Comparison of ENCODE assay signal across 12 cellular contexts in genomic region chr18:77645170-77645872, GRCh38.
DNase-seq lines count a peak whose midpoint lies in the region; ATAC-seq and TF ChIP-seq lines count a peak whose summit lies in the region.
"Had no signal": no experiment of that assay in that cellular context is flagged by ENCODE, and none has a peak within 500 bp of the region (broad histone marks: within the 10 kb centered on the region; RNA-seq: fewer than 3 reads in every experiment).

No MANE protein-coding gene starts in this region.

- H3K4me3 Mint-ChIP-seq in effector memory CD8-positive, alpha-beta T cell, result peak overlapping the region in 1 of 2 donors; percentile 45
- no peak overlapping the region for H3K4me3 Mint-ChIP-seq in naive thymus-derived CD4-positive, alpha-beta T cell
- H3K4me3 Mint-ChIP-seq: CD14-positive monocyte; CD4-positive, alpha-beta memory T cell; H9 had no signal

- intact Hi-C loops in Right ventricle myocardium superior (cut with DNase I) (no loop called here), cardiac septum (cut with DNase I) (no loop called here)
- intact Hi-C loops in naive thymus-derived CD4-positive, alpha-beta T cell (cut with micrococcal nuclease), result no loop called here

- no peak overlapping the region for H3K4me2 ChIP-seq in hepatocyte
- H3K4me2 ChIP-seq: BLaER1 had no signal

- H2AFZ ChIP-seq in hepatocyte, result no peak overlapping the region

- H3K27me3 ChIP-seq in naive thymus-derived CD4-positive, alpha-beta T cell (ENCODE audit: control insufficient read depth in 2 of 2, insufficient read depth in 2 of 2, low read length in 2 of 2), result no peaks in the 10 kb centered on the region
- peaks cover 3% of the 10 kb centered on the region for H3K27me3 ChIP-seq in hepatocyte
- H3K27me3 ChIP-seq: BLaER1 had no signal

- H3K36me3 Mint-ChIP-seq in effector memory CD8-positive, alpha-beta T cell (ENCODE audit: insufficient read depth), result no peaks in the 10 kb centered on the region
- no peaks in the 10 kb centered on the region for H3K36me3 Mint-ChIP-seq in naive thymus-derived CD4-positive, alpha-beta T cell
- H3K36me3 Mint-ChIP-seq: CD14-positive monocyte; CD4-positive, alpha-beta memory T cell had no signal

- H3K27ac Mint-ChIP-seq in effector memory CD8-positive, alpha-beta T cell, result peak overlapping the region in 1 of 2 donors; percentile 26
- H3K27ac Mint-ChIP-seq in naive thymus-derived CD4-positive, alpha-beta T cell, result no peak overlapping the region
- H3K27ac Mint-ChIP-seq: CD14-positive monocyte; CD4-positive, alpha-beta memory T cell; H9 had no signal

- H3K27me3 Mint-ChIP-seq in effector memory CD8-positive, alpha-beta T cell, result peaks cover 12 to 36% of the 10 kb centered on the region in 2 donors
- peaks cover 1 to 18% (median 12%) of the 10 kb centered on the region in 5 donors for H3K27me3 Mint-ChIP-seq in naive thymus-derived CD4-positive, alpha-beta T cell

- no peaks in the 10 kb centered on the region for H3K9me2 ChIP-seq in hepatocyte (replicated peaks; ENCODE audit: insufficient read depth)

- H3K4me1 Mint-ChIP-seq in effector memory CD8-positive, alpha-beta T cell (ENCODE audit: low read depth in 2 of 2), result peaks cover 6 to 9% of the 10 kb centered on the region in 2 donors
- peaks cover 0 to 2% (median 0%) of the 10 kb centered on the region in 7 donors for H3K4me1 Mint-ChIP-seq in naive thymus-derived CD4-positive, alpha-beta T cell
- H3K4me1 Mint-ChIP-seq: CD14-positive monocyte; CD4-positive, alpha-beta memory T cell had no signal

- H3K4me3 ChIP-seq in naive thymus-derived CD4-positive, alpha-beta T cell (ENCODE audit: low read length), result no peak overlapping the region
- no peak overlapping the region for H3K4me3 ChIP-seq in hepatocyte
- H3K4me3 ChIP-seq: BLaER1 had no signal

- CTCF ChIA-PET in naive thymus-derived CD4-positive, alpha-beta T cell (lab: Charles Lee), result no interaction called here

- peak; percentile 49 for ATAC-seq in Right ventricle myocardium superior (ENCODE audit: poor library complexity)
- peak; percentile 85 for ATAC-seq in effector memory CD8-positive, alpha-beta T cell (replicated peaks)
- peak; percentile 65 for ATAC-seq in naive thymus-derived CD4-positive, alpha-beta T cell

- H3K79me2 ChIP-seq in hepatocyte, result no peaks in the 10 kb centered on the region

- 83% methylated on average over 8 of the region's 8 CpGs for WGBS in hepatocyte (ENCODE audit: low lambda C conversion rate, missing lambda C conversion rate)

- POLR2A ChIA-PET in naive thymus-derived CD4-positive, alpha-beta T cell (lab: Charles Lee), result no interaction called here

- no peak overlapping the region for H3K27ac ChIP-seq in naive thymus-derived CD4-positive, alpha-beta T cell (ENCODE audit: low read depth, low read length)
- H3K27ac ChIP-seq in hepatocyte, result no peak overlapping the region
- H3K27ac ChIP-seq: BLaER1 had no signal

- H4K20me1 ChIP-seq in hepatocyte (ENCODE audit: insufficient read depth, poor library complexity, severe bottlenecking), result no peaks in the 10 kb centered on the region
- H4K20me1 ChIP-seq: BLaER1 had no signal

- H3K9me3 Mint-ChIP-seq in effector memory CD8-positive, alpha-beta T cell, result no peaks in the 10 kb centered on the region
- peaks cover 0 to 20% (median 5%) of the 10 kb centered on the region in 11 donors for H3K9me3 Mint-ChIP-seq in naive thymus-derived CD4-positive, alpha-beta T cell

- H3K9me3 ChIP-seq in naive thymus-derived CD4-positive, alpha-beta T cell (ENCODE audit: control insufficient read depth in 2 of 3, low read length in 3 of 3), result peaks cover 0 to 5% (median 0%) of the 10 kb centered on the region in 3 experiments
- H3K9me3 ChIP-seq in hepatocyte (ENCODE audit: low read depth), result no peaks in the 10 kb centered on the region
- H3K9me3 ChIP-seq: BLaER1 had no signal

- H3K36me3 ChIP-seq in naive thymus-derived CD4-positive, alpha-beta T cell (ENCODE audit: control insufficient read depth in 2 of 3, insufficient read depth in 3 of 3, low read length in 3 of 3), result no peaks in the 10 kb centered on the region
- no peaks in the 10 kb centered on the region for H3K36me3 ChIP-seq in hepatocyte (replicated peaks; ENCODE audit: insufficient read depth, low read depth)
- H3K36me3 ChIP-seq: BLaER1 had no signal

- DNase-seq in Right ventricle myocardium superior (no peak), cardiac septum (ENCODE audit: low spot score) (no peak), medulla oblongata (ENCODE audit: extremely low spot score) (no peak), hepatocyte (ENCODE audit: low spot score) (no peak)
- DNase-seq in effector memory CD8-positive, alpha-beta T cell, result no peak
- DNase-seq in naive thymus-derived CD4-positive, alpha-beta T cell, result no peak
- DNase-seq in stimulated activated CD4-positive, alpha-beta T cell treated with anti-CD3 and anti-CD28 coated beads, Interleukin-4, amount 100 ng/mL, for 1 hour, result no peak
- DNase-seq: 8988T; CD4-positive, alpha-beta memory T cell; H9 had no signal

- H3K4me1 ChIP-seq in naive thymus-derived CD4-positive, alpha-beta T cell (ENCODE audit: control insufficient read depth in 2 of 2, insufficient read depth in 2 of 2, low read length in 2 of 2), result no peaks in the 10 kb centered on the region
- no peaks in the 10 kb centered on the region for H3K4me1 ChIP-seq in hepatocyte (ENCODE audit: insufficient read depth)
- H3K4me1 ChIP-seq: BLaER1 had no signal

- TF ChIP-seq CTCF in hepatocyte (IDR thresholded peaks at IDR 0.05; ENCODE audit: poor library complexity), result no peak
